In the genomic region with DNA sequence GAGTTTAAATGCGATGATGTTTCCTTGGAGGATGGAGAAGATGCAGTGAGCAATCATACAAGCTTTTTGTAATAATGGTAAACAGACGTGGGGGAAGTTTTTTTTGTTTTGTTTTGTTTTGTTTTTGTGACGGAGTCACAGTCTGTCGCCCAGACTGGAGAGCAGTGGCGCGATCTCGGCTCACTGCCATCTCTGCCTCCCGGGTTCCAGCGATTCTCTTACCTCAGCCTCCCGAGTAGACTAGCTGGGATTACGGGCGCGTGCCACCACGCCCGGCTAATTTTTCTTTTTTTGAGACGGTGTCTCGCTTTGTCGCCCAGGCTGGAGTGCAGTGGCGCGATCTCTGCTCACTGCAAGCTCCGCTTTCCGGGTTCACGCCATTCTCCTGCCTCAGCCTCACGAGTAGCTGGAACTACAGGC, we compare ENCODE assay signal across 8 cellular contexts. TPM values are rescaled to one million over a fixed set of nuclear protein-coding genes. Genes with fewer than 3 reads are reported as not detected.
DNase-seq lines count a peak whose midpoint lies in the region; ATAC-seq, FAIRE-seq and TF ChIP-seq lines count a peak whose summit lies in the region.
"Not testable (repeated sequence)": the region's sequence is repeated elsewhere in the genome, so short reads cannot be mapped to it uniquely, and the experiment has no call there.

No MANE protein-coding gene starts in this region.

- not testable (repeated sequence) for H3K36me3 ChIP-seq in BJ (ENCODE audit: control insufficient read depth, insufficient read depth, low read length); mucosa of descending colon (ENCODE audit: low read depth)
- peaks cover 0 to 37% of the 10 kb centered on the region in 2 donors for H3K36me3 ChIP-seq in gastroesophageal sphincter

- TF ChIP-seq CTCF in BJ (IDR thresholded peaks at IDR 0.05; ENCODE audit: insufficient read depth, low read depth, low read length); brain (conservative IDR thresholded peaks at IDR 0.05); gastroesophageal sphincter (IDR thresholded peaks at IDR 0.05); mucosa of descending colon (IDR thresholded peaks at IDR 0.05): not testable (repeated sequence)

- peaks cover 77% of the 10 kb centered on the region for H3K4me1 Mint-ChIP-seq in brain

- FAIRE-seq in H54 (lab: Jason Lieb, UNC), result peak; percentile 27

- H3K27ac ChIP-seq in gastroesophageal sphincter, result peak overlapping the region; percentile 64 to 91 (median 86)

- H3K27ac Mint-ChIP-seq in brain, result peak overlapping the region; percentile 94 to 100 (median 98)

- peaks cover 49% of the 10 kb centered on the region for H3K36me3 Mint-ChIP-seq in brain

- intact Hi-C loops in mucosa of descending colon (cut with DNase I, micrococcal nuclease), result not testable (repeated sequence)

- peak overlapping the region; percentile 74 for H3K4me3 ChIP-seq in BJ (ENCODE audit: low read depth, low read length)
- peak overlapping the region; percentile 88 to 96 for H3K4me3 ChIP-seq in gastroesophageal sphincter
- peak overlapping the region; percentile 79 for H3K4me3 ChIP-seq in mucosa of descending colon

- not testable (repeated sequence) for H3K27me3 ChIP-seq in BJ (ENCODE audit: control insufficient read depth, insufficient read depth, low read length); gastroesophageal sphincter

- not testable (repeated sequence) for TF ChIP-seq POLR2A in H54 (IDR thresholded peaks at IDR 0.05; ENCODE audit: low read depth, low read length); gastroesophageal sphincter (IDR thresholded peaks at IDR 0.05)

- DNase-seq in BJ (ENCODE audit: low read depth); H54 (ENCODE audit: insufficient read length, low spot score): not testable (repeated sequence)
- peak; percentile 43 for DNase-seq in NCI-H69 (lab: John Stamatoyannopoulos, UW)
- DNase-seq in activated CD4-positive, alpha-beta T cell treated with anti-CD3 and anti-CD28 coated beads, Interleukin-2, amount 50 U/mL, for 48 hours, result peak; percentile 23 to 29
- DNase-seq in mucosa of descending colon, result peak; percentile 26 to 51 (median 50)
- peak; percentile 21 for DNase-seq in stimulated activated CD4-positive, alpha-beta T cell treated with anti-CD3 and anti-CD28 coated beads, Interleukin-4, amount 100 ng/mL, for 1 hour

- TF ChIP-seq EP300 in gastroesophageal sphincter (IDR thresholded peaks at IDR 0.05), result not testable (repeated sequence)

- H3K4me1 ChIP-seq in gastroesophageal sphincter (peaks cover 0 to 67% (median 25%) of the 10 kb centered on the region in 3 donors), mucosa of descending colon (ENCODE audit: low read depth) (peaks cover 23% of the 10 kb centered on the region)

- CTCF ChIA-PET in BJ (lab: Yijun Ruan, JAX), result interaction anchor here (0.9 to 1.5 kb wide), 5 partner anchors 9 to 194 kb away, joined by 3 to 8 read pairs (median 5); no protein-coding TSS in a partner anchor

- POLR2A ChIA-PET in BJ (lab: Charles Lee), result interaction anchor here (0.7 kb wide), 1 partner anchor 37 kb away, joined by 5 read pairs; no protein-coding TSS in a partner anchor

- whole genome bisulfite sequencing in gastroesophageal sphincter (ENCODE audit: low coverage in 1 of 2), 2 donors, result 0 to 1% methylated on average over 9 to 22 of the region's 24 CpGs

- H3K27me3 Mint-ChIP-seq in brain, result peaks cover 21% of the 10 kb centered on the region

- H3K9me3 ChIP-seq in gastroesophageal sphincter, mucosa of descending colon: not testable (repeated sequence)

- H3K4me3 Mint-ChIP-seq in brain, result peak overlapping the region; percentile 90 to 97 (median 95)

- not testable (repeated sequence) for H3K9me3 Mint-ChIP-seq in brain

- ATAC-seq in gastroesophageal sphincter, result peak; percentile 18
- peak; percentile 27 for ATAC-seq in mucosa of descending colon

RNA-seq across cellular contexts. Expression of a gene that starts 0.8 kb away (rescaled TPM):
- polyA plus RNA-seq in BJ (2011; rRNA removed) (89.5 and 96.2 TPM in 2 replicates), brain (ENCODE audit: insufficient read depth, low read depth, low replicate concordance) (328 TPM)
- 132 and 145 TPM in 2 replicates for polyA minus RNA-seq in BJ (2011; rRNA and poly(A)+ RNA removed)
- total RNA-seq in gastroesophageal sphincter (100 to 1,000 TPM in 1 of 4 donors, 10 to 100 TPM in 3; 73.3 to 115 (median 92.8) TPM), mucosa of descending colon (100 to 1,000 TPM; 158 to 179 (median 173) TPM)

RNA-seq across cellular contexts. Expression of a gene that starts 1.1 kb away (rescaled TPM):
- polyA plus RNA-seq in BJ (2011; rRNA removed) (54.3 and 71.7 TPM in 2 replicates), brain (ENCODE audit: insufficient read depth, low read depth, low replicate concordance) (77.8 TPM)
- polyA minus RNA-seq in BJ (2011; rRNA and poly(A)+ RNA removed), result 30.9 and 56.0 TPM in 2 replicates
- total RNA-seq in gastroesophageal sphincter (10 to 100 TPM; 32.3 to 37.4 (median 35.0) TPM), mucosa of descending colon (10 to 100 TPM; 58.3 to 66.2 (median 60.5) TPM)
